In the genomic region with DNA sequence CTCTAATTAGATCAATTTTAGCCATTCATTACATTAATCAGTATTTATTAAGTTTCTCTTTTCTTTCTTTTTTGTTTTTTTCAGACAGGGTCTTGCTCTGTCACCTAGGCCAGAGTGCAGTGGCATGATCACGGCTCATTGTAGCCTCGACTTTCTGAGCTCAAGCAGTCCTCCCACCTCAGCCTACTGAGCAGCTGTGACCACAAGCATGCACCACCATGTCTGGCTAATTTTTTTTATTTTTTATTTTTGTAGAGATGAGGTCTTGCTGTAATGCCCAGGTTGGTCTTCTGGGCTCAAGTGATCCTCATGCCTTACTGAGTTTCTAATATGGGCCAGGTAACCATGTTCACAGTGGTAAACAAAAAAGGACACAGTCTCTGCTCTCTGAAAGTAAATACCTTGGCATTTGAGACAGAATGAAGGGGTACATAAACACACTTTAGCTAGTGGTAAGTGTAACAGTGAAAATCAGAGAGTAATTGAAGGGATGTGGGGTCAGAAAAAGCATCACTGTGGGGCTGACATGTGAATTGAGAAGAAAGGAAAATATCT, we compare ENCODE assay signal across 29 cellular contexts.
"Had no signal": no experiment of that assay in that cellular context is flagged by ENCODE, and none has a peak within 500 bp of the region (broad histone marks: within the 10 kb centered on the region; RNA-seq: fewer than 3 reads in every experiment).

No MANE protein-coding gene starts in this region.

- H3K4me1 ChIP-seq: ascending aorta, breast epithelium, colonic mucosa, esophagus muscularis mucosa, gastrocnemius medialis, heart left ventricle had no signal

- H3K36me3 ChIP-seq: ascending aorta, breast epithelium, cardiac muscle cell, colonic mucosa, esophagus muscularis mucosa, gastrocnemius medialis, heart left ventricle had no signal

- DNase-seq: activated CD4-positive, alpha-beta memory T cell treated with anti-CD3 and anti-CD28 coated beads, Interleukin-2, amount 10 ng/mL, durations not matched to agents 7 days and 5 days; activated CD4-positive, alpha-beta T cell treated with anti-CD3 and anti-CD28 coated beads for 1 hour; activated CD4-positive, alpha-beta T cell treated with anti-CD3 and anti-CD28 coated beads for 4 hours; activated CD4-positive, alpha-beta T cell treated with anti-CD3 and anti-CD28 coated beads, Interleukin-2, amount 10 ng/mL, durations not matched to agents 7 days and 5 days; activated CD4-positive, alpha-beta T cell treated with anti-CD3 and anti-CD28 coated beads, Interleukin-2, amount 50 U/mL, for 4 hours; activated CD8-positive, alpha-beta memory T cell treated with anti-CD3 and anti-CD28 coated beads, Interleukin-2, amount 50 U/mL, for 48 hours; activated gamma-delta T cell; activated naive CD4-positive, alpha-beta T cell; activated naive CD4-positive, alpha-beta T cell treated with anti-CD3 and anti-CD28 coated beads, Interleukin-2, amount 10 ng/mL, durations not matched to agents 7 days and 5 days; activated naive CD8-positive, alpha-beta T cell treated with anti-CD3 and anti-CD28 coated beads, Interleukin-2, amount 10 ng/mL, durations not matched to agents 7 days and 5 days; activated T-cell treated with anti-CD3 and anti-CD28 coated beads for 4 hours; activated T-cell treated with anti-CD3 and anti-CD28 coated beads, Interleukin-2, amount 50 U/mL, for 24 hours; activated T-cell treated with anti-CD3 and anti-CD28 coated beads, Interleukin-2, amount 50 U/mL, for 72 hours; central memory CD4-positive, alpha-beta T cell; cerebellar nuclear complex; colonic mucosa; effector CD8-positive, alpha-beta T cell; erythroblast; foreskin keratinocyte; gastrocnemius medialis; glutamatergic neuron; heart left ventricle; T-helper 2 cell had no signal

- H3K4me3 ChIP-seq: ascending aorta, breast epithelium, cardiac muscle cell, colonic mucosa, esophagus muscularis mucosa, gastrocnemius medialis, heart left ventricle had no signal

- ATAC-seq: activated naive CD4-positive, alpha-beta T cell treated with anti-CD3 and anti-CD28 coated beads, Interleukin-2, amount 50 U/mL, for 72 hours; activated T-cell treated with anti-CD3 and anti-CD28 coated beads, Interleukin-2, amount 50 U/mL, for 72 hours; foreskin keratinocyte; gastrocnemius medialis; heart left ventricle; WTC11 had no signal

- H3K27ac ChIP-seq: ascending aorta, breast epithelium, cardiac muscle cell, colonic mucosa, esophagus muscularis mucosa, foreskin keratinocyte, gastrocnemius medialis, heart left ventricle had no signal

- H3K27me3 ChIP-seq: ascending aorta, breast epithelium, cardiac muscle cell, colonic mucosa, esophagus muscularis mucosa, gastrocnemius medialis, heart left ventricle had no signal

- H3K9me3 ChIP-seq: ascending aorta, breast epithelium, colonic mucosa, esophagus muscularis mucosa, gastrocnemius medialis, heart left ventricle had no signal
